1 cellular context compared by ENCODE assay signal in the genomic region with DNA sequence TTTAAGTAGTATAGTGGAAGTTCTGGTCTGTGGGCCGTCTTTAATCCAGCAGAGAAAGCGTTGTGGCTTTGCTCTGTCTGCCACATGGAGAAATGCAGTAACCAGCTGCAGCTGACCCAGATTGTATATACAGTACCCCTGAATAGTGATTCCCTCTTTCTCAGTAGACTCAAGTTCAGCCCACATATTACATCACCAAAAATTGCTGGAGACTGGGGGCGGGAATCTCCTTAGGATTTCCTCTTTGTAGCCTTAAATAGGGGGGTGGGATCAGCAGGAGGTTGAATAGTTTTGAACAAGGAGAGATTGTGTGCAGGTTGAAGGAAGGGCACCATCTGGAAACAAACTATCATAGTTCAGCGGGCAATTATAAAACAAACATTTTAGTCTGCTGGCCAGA.
TF ChIP-seq lines count a peak whose summit lies in the region.

A gene with protein sequence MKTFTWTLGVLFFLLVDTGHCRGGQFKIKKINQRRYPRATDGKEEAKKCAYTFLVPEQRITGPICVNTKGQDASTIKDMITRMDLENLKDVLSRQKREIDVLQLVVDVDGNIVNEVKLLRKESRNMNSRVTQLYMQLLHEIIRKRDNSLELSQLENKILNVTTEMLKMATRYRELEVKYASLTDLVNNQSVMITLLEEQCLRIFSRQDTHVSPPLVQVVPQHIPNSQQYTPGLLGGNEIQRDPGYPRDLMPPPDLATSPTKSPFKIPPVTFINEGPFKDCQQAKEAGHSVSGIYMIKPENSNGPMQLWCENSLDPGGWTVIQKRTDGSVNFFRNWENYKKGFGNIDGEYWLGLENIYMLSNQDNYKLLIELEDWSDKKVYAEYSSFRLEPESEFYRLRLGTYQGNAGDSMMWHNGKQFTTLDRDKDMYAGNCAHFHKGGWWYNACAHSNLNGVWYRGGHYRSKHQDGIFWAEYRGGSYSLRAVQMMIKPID (minus strand): TSS at position 134 of the 400 bp plus-strand sequence. CDS start 5,301 bp downstream, outside the sequence.

TF ChIP-seq in HepG2, 621 proteins besides CTCF, POLR2A, EP300 and RAD21 (continued from another document and continues in another):
- TF ChIP-seq, protein P1, sequence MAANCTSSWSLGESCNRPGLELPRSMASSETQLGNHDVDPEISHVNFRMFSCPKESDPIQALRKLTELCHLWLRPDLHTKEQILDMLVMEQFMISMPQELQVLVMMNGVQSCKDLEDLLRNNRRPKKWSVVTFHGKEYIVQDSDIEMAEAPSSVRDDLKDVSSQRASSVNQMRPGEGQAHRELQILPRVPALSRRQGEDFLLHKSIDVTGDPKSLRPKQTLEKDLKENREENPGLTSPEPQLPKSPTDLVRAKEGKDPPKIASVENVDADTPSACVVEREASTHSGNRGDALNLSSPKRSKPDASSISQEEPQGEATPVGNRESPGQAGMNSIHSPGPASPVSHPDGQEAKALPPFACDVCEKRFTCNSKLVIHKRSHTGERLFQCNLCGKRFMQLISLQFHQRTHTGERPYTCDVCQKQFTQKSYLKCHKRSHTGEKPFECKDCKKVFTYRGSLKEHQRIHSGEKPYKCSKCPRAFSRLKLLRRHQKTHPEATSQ (CRISPR knock-in tag; IDR thresholded peaks at IDR 0.05; ENCODE audit: borderline replicate concordance), result no peak; the same call in 1 of the 2 replicates
- TF ChIP-seq JUN (CRISPR knock-in tag; IDR thresholded peaks at IDR 0.05) (no peak), MIXL1 (CRISPR knock-in tag; IDR thresholded peaks at IDR 0.05) (peak; percentile 26; the same call in 1 of the 2 replicates), KDM4B (CRISPR knock-in tag; IDR thresholded peaks at IDR 0.05) (no peak), RNF2 (conservative IDR thresholded peaks at IDR 0.05; ENCODE audit: low read depth) (no peak), SRSF1 (optimal IDR thresholded peaks at IDR 0.05; ENCODE audit: low read depth, low read length) (no peak), SALL1 (CRISPR knock-in tag; IDR thresholded peaks at IDR 0.05) (peak; percentile 15; the same call in 1 of the 2 replicates), BCL6 (CRISPR knock-in tag; IDR thresholded peaks at IDR 0.05) (peak; percentile 49), HDAC2 (CRISPR knock-in tag; IDR thresholded peaks at IDR 0.05) (peak; percentile 17; the same call in 1 of the 2 replicates), TCF7 (IDR thresholded peaks at IDR 0.05; ENCODE audit: low read depth) (peak; percentile 43; the same call in 1 of the 2 replicates), MXI1 (IDR thresholded peaks at IDR 0.05; ENCODE audit: borderline replicate concordance, low read depth, low read length) (no peak), ZNF451 (CRISPR knock-in tag; IDR thresholded peaks at IDR 0.05) (no peak), TRIM24 (CRISPR knock-in tag; IDR thresholded peaks at IDR 0.05) (no peak), ZSCAN22 (CRISPR knock-in tag; IDR thresholded peaks at IDR 0.05) (no peak), FOXJ3 (CRISPR knock-in tag; IDR thresholded peaks at IDR 0.05; ENCODE audit: borderline replicate concordance) (no peak), CEBPG (CRISPR knock-in tag; IDR thresholded peaks at IDR 0.05) (peak; percentile 65), SOX13 (IDR thresholded peaks at IDR 0.05) (no peak), SOX13 (CRISPR knock-in tag; conservative IDR thresholded peaks at IDR 0.05 in 1 of 2, IDR thresholded peaks at IDR 0.05 in 1 of 2) (peak in 1 of 2 experiments; percentile 68; a peak in 2 of 4 replicates), JUND (CRISPR knock-in tag; IDR thresholded peaks at IDR 0.05) (no peak), ZNF251 (CRISPR knock-in tag; IDR thresholded peaks at IDR 0.05) (no peak), RARA (CRISPR knock-in tag; IDR thresholded peaks at IDR 0.05) (peak; percentile 63), KLF16 (CRISPR knock-in tag; IDR thresholded peaks at IDR 0.05) (no peak), PPARG (CRISPR knock-in tag; conservative IDR thresholded peaks at IDR 0.05) (0 out of 2 replicates have a peak, but pooled peaks have one; percentile 25), POGZ (CRISPR knock-in tag; IDR thresholded peaks at IDR 0.05) (peak; percentile 27; the same call in 1 of the 2 replicates)
- TF ChIP-seq, protein P2, sequence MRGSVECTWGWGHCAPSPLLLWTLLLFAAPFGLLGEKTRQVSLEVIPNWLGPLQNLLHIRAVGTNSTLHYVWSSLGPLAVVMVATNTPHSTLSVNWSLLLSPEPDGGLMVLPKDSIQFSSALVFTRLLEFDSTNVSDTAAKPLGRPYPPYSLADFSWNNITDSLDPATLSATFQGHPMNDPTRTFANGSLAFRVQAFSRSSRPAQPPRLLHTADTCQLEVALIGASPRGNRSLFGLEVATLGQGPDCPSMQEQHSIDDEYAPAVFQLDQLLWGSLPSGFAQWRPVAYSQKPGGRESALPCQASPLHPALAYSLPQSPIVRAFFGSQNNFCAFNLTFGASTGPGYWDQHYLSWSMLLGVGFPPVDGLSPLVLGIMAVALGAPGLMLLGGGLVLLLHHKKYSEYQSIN (CRISPR knock-in tag; IDR thresholded peaks at IDR 0.05; ENCODE audit: borderline replicate concordance), result no peak
- TF ChIP-seq, protein P3, sequence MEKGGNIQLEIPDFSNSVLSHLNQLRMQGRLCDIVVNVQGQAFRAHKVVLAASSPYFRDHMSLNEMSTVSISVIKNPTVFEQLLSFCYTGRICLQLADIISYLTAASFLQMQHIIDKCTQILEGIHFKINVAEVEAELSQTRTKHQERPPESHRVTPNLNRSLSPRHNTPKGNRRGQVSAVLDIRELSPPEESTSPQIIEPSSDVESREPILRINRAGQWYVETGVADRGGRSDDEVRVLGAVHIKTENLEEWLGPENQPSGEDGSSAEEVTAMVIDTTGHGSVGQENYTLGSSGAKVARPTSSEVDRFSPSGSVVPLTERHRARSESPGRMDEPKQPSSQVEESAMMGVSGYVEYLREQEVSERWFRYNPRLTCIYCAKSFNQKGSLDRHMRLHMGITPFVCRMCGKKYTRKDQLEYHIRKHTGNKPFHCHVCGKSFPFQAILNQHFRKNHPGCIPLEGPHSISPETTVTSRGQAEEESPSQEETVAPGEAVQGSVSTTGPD (CRISPR knock-in tag; IDR thresholded peaks at IDR 0.05), result no peak
- TF ChIP-seq, protein P4, sequence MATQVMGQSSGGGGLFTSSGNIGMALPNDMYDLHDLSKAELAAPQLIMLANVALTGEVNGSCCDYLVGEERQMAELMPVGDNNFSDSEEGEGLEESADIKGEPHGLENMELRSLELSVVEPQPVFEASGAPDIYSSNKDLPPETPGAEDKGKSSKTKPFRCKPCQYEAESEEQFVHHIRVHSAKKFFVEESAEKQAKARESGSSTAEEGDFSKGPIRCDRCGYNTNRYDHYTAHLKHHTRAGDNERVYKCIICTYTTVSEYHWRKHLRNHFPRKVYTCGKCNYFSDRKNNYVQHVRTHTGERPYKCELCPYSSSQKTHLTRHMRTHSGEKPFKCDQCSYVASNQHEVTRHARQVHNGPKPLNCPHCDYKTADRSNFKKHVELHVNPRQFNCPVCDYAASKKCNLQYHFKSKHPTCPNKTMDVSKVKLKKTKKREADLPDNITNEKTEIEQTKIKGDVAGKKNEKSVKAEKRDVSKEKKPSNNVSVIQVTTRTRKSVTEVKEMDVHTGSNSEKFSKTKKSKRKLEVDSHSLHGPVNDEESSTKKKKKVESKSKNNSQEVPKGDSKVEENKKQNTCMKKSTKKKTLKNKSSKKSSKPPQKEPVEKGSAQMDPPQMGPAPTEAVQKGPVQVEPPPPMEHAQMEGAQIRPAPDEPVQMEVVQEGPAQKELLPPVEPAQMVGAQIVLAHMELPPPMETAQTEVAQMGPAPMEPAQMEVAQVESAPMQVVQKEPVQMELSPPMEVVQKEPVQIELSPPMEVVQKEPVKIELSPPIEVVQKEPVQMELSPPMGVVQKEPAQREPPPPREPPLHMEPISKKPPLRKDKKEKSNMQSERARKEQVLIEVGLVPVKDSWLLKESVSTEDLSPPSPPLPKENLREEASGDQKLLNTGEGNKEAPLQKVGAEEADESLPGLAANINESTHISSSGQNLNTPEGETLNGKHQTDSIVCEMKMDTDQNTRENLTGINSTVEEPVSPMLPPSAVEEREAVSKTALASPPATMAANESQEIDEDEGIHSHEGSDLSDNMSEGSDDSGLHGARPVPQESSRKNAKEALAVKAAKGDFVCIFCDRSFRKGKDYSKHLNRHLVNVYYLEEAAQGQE (IDR thresholded peaks at IDR 0.05; ENCODE audit: borderline replicate concordance in 1 of 2, low read depth in 1 of 2, low read length in 2 of 2), result 0 out of 4 replicates have a peak, but pooled peaks of 1 of the 2 experiments have one; percentile 23
- TF ChIP-seq, protein P5, sequence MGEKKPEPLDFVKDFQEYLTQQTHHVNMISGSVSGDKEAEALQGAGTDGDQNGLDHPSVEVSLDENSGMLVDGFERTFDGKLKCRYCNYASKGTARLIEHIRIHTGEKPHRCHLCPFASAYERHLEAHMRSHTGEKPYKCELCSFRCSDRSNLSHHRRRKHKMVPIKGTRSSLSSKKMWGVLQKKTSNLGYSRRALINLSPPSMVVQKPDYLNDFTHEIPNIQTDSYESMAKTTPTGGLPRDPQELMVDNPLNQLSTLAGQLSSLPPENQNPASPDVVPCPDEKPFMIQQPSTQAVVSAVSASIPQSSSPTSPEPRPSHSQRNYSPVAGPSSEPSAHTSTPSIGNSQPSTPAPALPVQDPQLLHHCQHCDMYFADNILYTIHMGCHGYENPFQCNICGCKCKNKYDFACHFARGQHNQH (CRISPR knock-in tag; IDR thresholded peaks at IDR 0.05), result no peak
- TF ChIP-seq, protein P6, sequence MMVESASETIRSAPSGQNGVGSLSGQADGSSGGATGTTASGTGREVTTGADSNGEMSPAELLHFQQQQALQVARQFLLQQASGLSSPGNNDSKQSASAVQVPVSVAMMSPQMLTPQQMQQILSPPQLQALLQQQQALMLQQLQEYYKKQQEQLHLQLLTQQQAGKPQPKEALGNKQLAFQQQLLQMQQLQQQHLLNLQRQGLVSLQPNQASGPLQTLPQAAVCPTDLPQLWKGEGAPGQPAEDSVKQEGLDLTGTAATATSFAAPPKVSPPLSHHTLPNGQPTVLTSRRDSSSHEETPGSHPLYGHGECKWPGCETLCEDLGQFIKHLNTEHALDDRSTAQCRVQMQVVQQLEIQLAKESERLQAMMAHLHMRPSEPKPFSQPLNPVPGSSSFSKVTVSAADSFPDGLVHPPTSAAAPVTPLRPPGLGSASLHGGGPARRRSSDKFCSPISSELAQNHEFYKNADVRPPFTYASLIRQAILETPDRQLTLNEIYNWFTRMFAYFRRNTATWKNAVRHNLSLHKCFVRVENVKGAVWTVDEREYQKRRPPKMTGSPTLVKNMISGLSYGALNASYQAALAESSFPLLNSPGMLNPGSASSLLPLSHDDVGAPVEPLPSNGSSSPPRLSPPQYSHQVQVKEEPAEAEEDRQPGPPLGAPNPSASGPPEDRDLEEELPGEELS (CRISPR knock-in tag; IDR thresholded peaks at IDR 0.05), result peak; percentile 20; the same call in 1 of the 2 replicates
- TF ChIP-seq, protein P7, sequence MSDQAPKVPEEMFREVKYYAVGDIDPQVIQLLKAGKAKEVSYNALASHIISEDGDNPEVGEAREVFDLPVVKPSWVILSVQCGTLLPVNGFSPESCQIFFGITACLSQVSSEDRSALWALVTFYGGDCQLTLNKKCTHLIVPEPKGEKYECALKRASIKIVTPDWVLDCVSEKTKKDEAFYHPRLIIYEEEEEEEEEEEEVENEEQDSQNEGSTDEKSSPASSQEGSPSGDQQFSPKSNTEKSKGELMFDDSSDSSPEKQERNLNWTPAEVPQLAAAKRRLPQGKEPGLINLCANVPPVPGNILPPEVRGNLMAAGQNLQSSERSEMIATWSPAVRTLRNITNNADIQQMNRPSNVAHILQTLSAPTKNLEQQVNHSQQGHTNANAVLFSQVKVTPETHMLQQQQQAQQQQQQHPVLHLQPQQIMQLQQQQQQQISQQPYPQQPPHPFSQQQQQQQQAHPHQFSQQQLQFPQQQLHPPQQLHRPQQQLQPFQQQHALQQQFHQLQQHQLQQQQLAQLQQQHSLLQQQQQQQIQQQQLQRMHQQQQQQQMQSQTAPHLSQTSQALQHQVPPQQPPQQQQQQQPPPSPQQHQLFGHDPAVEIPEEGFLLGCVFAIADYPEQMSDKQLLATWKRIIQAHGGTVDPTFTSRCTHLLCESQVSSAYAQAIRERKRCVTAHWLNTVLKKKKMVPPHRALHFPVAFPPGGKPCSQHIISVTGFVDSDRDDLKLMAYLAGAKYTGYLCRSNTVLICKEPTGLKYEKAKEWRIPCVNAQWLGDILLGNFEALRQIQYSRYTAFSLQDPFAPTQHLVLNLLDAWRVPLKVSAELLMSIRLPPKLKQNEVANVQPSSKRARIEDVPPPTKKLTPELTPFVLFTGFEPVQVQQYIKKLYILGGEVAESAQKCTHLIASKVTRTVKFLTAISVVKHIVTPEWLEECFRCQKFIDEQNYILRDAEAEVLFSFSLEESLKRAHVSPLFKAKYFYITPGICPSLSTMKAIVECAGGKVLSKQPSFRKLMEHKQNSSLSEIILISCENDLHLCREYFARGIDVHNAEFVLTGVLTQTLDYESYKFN (CRISPR knock-in tag; conservative IDR thresholded peaks at IDR 0.05), result 0 out of 2 replicates have a peak, but pooled peaks have one; percentile 12
- TF ChIP-seq, protein P8, sequence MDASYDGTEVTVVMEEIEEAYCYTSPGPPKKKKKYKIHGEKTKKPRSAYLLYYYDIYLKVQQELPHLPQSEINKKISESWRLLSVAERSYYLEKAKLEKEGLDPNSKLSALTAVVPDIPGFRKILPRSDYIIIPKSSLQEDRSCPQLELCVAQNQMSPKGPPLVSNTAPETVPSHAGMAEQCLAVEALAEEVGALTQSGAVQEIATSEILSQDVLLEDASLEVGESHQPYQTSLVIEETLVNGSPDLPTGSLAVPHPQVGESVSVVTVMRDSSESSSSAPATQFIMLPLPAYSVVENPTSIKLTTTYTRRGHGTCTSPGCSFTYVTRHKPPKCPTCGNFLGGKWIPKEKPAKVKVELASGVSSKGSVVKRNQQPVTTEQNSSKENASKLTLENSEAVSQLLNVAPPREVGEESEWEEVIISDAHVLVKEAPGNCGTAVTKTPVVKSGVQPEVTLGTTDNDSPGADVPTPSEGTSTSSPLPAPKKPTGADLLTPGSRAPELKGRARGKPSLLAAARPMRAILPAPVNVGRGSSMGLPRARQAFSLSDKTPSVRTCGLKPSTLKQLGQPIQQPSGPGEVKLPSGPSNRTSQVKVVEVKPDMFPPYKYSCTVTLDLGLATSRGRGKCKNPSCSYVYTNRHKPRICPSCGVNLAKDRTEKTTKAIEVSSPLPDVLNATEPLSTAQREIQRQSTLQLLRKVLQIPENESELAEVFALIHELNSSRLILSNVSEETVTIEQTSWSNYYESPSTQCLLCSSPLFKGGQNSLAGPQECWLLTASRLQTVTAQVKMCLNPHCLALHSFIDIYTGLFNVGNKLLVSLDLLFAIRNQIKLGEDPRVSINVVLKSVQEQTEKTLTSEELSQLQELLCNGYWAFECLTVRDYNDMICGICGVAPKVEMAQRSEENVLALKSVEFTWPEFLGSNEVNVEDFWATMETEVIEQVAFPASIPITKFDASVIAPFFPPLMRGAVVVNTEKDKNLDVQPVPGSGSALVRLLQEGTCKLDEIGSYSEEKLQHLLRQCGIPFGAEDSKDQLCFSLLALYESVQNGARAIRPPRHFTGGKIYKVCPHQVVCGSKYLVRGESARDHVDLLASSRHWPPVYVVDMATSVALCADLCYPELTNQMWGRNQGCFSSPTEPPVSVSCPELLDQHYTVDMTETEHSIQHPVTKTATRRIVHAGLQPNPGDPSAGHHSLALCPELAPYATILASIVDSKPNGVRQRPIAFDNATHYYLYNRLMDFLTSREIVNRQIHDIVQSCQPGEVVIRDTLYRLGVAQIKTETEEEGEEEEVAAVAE (CRISPR knock-in tag; IDR thresholded peaks at IDR 0.05; ENCODE audit: borderline replicate concordance), result no peak
- TF ChIP-seq, protein P9, sequence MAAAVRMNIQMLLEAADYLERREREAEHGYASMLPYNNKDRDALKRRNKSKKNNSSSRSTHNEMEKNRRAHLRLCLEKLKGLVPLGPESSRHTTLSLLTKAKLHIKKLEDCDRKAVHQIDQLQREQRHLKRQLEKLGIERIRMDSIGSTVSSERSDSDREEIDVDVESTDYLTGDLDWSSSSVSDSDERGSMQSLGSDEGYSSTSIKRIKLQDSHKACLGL (CRISPR knock-in tag; IDR thresholded peaks at IDR 0.05), result no peak
